In genomic region chr19:35135389-35135909, GRCh38 we compare ENCODE assay signal across 8 cellular contexts. TPM values are rescaled to one million over a fixed set of nuclear protein-coding genes. Genes with fewer than 3 reads are reported as not detected.
DNase-seq lines count a peak whose midpoint lies in the region; ATAC-seq and TF ChIP-seq lines count a peak whose summit lies in the region.

No MANE protein-coding gene starts in this region.

- no peaks in the 10 kb centered on the region for H3K79me2 ChIP-seq in parathyroid adenoma

- H3K4me1 ChIP-seq in SJSA1 (replicated peaks) (no peaks in the 10 kb centered on the region), parathyroid adenoma (no peaks in the 10 kb centered on the region)

- H3K27me3 Mint-ChIP-seq in activated naive CD8-positive, alpha-beta T cell, result no peaks in the 10 kb centered on the region

- H3K4me1 Mint-ChIP-seq in activated naive CD8-positive, alpha-beta T cell (ENCODE audit: low read depth), result peaks cover 5% of the 10 kb centered on the region

- no peak overlapping the region for H2AFZ ChIP-seq in parathyroid adenoma

- peak; percentile 83 for TF ChIP-seq CTCF in parathyroid adenoma (IDR thresholded peaks at IDR 0.05)

- peak overlapping the region; percentile 11 for H3K27ac Mint-ChIP-seq in activated naive CD8-positive, alpha-beta T cell

- H3K27me3 ChIP-seq in SJSA1 (replicated peaks) (peaks cover 13% of the 10 kb centered on the region), parathyroid adenoma (ENCODE audit: control insufficient read depth, insufficient read depth, low read length) (no peaks in the 10 kb centered on the region)

- no peaks in the 10 kb centered on the region for H3K36me3 ChIP-seq in SJSA1
- no peaks in the 10 kb centered on the region for H3K36me3 ChIP-seq in parathyroid adenoma (ENCODE audit: control insufficient read depth, insufficient read depth, low read length)

- no peak overlapping the region for H3K4me3 ChIP-seq in SJSA1
- H3K4me3 ChIP-seq in parathyroid adenoma (ENCODE audit: low read depth, low read length), result no peak overlapping the region

- no peaks in the 10 kb centered on the region for H3K36me3 Mint-ChIP-seq in activated naive CD8-positive, alpha-beta T cell

- H3K9me3 ChIP-seq in SJSA1 (replicated peaks) (no peaks in the 10 kb centered on the region), parathyroid adenoma (ENCODE audit: control insufficient read depth, low read length) (no peaks in the 10 kb centered on the region)

- H3K9ac ChIP-seq in parathyroid adenoma, result no peak overlapping the region

- no peak overlapping the region for H3K4me2 ChIP-seq in parathyroid adenoma (ENCODE audit: low read length)

- H3K9me3 Mint-ChIP-seq in activated naive CD8-positive, alpha-beta T cell (ENCODE audit: low read depth), result peaks cover 9% of the 10 kb centered on the region

- intact Hi-C loops in Right ventricle myocardium superior (cut with DNase I), result loop anchor here (1.0 kb wide), 1 partner anchor 21 kb away; no protein-coding TSS in a partner anchor

- no peak overlapping the region for H3K27ac ChIP-seq in SJSA1
- H3K27ac ChIP-seq in parathyroid adenoma, result no peak overlapping the region

- DNase-seq in DMS153 treated with DMSO at 0.1 percent for 48 hours (lab: John Stamatoyannopoulos, UW; ENCODE audit: unreplicated experiment) (peak; percentile 7), HuH-7.5 (ENCODE audit: low spot score) (peak; percentile 98), SJSA1 (ENCODE audit: low read depth in 1 of 2, low spot score in 2 of 2) (peak; percentile 44 to 68), Right ventricle myocardium superior (peak; percentile 91)

- H3K4me3 Mint-ChIP-seq in activated naive CD8-positive, alpha-beta T cell, result no peak overlapping the region

- ATAC-seq in Right ventricle myocardium superior (ENCODE audit: poor library complexity) (peak; percentile 60), HG02973 (IDR thresholded peaks at IDR 0.05; ENCODE audit: unreplicated experiment) (no peak), GM18867 (IDR thresholded peaks at IDR 0.05; ENCODE audit: unreplicated experiment) (no peak)

RNA-seq across cellular contexts. Expression of gene LGI4, which starts 0.6 kb away (rescaled TPM):
- total RNA-seq in SJSA1 (2014; rRNA removed; shearing (Covaris generic)), result not detected in 2 replicates
- 8.1 TPM for total RNA-seq in Right ventricle myocardium superior

RNA-seq across cellular contexts. Expression of gene FXYD1, which starts 3.2 kb away (rescaled TPM):
- not detected in 2 replicates for total RNA-seq in SJSA1 (2014; rRNA removed; shearing (Covaris generic))
- total RNA-seq in Right ventricle myocardium superior, result 580 TPM

RNA-seq across cellular contexts. Expression of gene FXYD7, which starts 7.6 kb away (rescaled TPM):
- not detected in 2 replicates for total RNA-seq in SJSA1 (2014; rRNA removed; shearing (Covaris generic))
- not detected for total RNA-seq in Right ventricle myocardium superior

RNA-seq across cellular contexts. Expression of gene FXYD5, which starts 19.1 kb away (rescaled TPM):
- total RNA-seq in SJSA1 (2014; rRNA removed; shearing (Covaris generic)), result 32.9 and 42.6 TPM in 2 replicates
- total RNA-seq in Right ventricle myocardium superior, result 20.9 TPM

RNA-seq across cellular contexts. Expression of gene FXYD3, which starts 19.8 kb away (rescaled TPM):
- total RNA-seq in SJSA1 (2014; rRNA removed; shearing (Covaris generic)), result not detected in 2 replicates
- total RNA-seq in Right ventricle myocardium superior, result 1.3 TPM

Comparison
In these comparisons a context has a peak if more than half of its experiments do, and no peak if none do; other contexts are left out.
1. DNase-seq: peak in every context shown above with its lines; median percentile 98 in HuH-7.5; 91 in Right ventricle myocardium superior; 56 in SJSA1; 7 in DMS153 treated with DMSO at 0.1 percent for 48 hours.
2. RNA of gene FXYD1, which starts 3.2 kb away (total RNA-seq): 580 TPM in Right ventricle myocardium superior (single experiment); not detected in SJSA1; every median in the first group is over 100 times any median in the second.